1 cellular context compared by ENCODE assay signal in genomic region chr4:76605099-76605563, GRCh38.
TF ChIP-seq lines count a peak whose summit lies in the region.

No MANE protein-coding gene starts in this region.

TF ChIP-seq in H1, 55 proteins besides CTCF, POLR2A, EP300 and RAD21 (continued from another document):
- TF ChIP-seq, protein P1, sequence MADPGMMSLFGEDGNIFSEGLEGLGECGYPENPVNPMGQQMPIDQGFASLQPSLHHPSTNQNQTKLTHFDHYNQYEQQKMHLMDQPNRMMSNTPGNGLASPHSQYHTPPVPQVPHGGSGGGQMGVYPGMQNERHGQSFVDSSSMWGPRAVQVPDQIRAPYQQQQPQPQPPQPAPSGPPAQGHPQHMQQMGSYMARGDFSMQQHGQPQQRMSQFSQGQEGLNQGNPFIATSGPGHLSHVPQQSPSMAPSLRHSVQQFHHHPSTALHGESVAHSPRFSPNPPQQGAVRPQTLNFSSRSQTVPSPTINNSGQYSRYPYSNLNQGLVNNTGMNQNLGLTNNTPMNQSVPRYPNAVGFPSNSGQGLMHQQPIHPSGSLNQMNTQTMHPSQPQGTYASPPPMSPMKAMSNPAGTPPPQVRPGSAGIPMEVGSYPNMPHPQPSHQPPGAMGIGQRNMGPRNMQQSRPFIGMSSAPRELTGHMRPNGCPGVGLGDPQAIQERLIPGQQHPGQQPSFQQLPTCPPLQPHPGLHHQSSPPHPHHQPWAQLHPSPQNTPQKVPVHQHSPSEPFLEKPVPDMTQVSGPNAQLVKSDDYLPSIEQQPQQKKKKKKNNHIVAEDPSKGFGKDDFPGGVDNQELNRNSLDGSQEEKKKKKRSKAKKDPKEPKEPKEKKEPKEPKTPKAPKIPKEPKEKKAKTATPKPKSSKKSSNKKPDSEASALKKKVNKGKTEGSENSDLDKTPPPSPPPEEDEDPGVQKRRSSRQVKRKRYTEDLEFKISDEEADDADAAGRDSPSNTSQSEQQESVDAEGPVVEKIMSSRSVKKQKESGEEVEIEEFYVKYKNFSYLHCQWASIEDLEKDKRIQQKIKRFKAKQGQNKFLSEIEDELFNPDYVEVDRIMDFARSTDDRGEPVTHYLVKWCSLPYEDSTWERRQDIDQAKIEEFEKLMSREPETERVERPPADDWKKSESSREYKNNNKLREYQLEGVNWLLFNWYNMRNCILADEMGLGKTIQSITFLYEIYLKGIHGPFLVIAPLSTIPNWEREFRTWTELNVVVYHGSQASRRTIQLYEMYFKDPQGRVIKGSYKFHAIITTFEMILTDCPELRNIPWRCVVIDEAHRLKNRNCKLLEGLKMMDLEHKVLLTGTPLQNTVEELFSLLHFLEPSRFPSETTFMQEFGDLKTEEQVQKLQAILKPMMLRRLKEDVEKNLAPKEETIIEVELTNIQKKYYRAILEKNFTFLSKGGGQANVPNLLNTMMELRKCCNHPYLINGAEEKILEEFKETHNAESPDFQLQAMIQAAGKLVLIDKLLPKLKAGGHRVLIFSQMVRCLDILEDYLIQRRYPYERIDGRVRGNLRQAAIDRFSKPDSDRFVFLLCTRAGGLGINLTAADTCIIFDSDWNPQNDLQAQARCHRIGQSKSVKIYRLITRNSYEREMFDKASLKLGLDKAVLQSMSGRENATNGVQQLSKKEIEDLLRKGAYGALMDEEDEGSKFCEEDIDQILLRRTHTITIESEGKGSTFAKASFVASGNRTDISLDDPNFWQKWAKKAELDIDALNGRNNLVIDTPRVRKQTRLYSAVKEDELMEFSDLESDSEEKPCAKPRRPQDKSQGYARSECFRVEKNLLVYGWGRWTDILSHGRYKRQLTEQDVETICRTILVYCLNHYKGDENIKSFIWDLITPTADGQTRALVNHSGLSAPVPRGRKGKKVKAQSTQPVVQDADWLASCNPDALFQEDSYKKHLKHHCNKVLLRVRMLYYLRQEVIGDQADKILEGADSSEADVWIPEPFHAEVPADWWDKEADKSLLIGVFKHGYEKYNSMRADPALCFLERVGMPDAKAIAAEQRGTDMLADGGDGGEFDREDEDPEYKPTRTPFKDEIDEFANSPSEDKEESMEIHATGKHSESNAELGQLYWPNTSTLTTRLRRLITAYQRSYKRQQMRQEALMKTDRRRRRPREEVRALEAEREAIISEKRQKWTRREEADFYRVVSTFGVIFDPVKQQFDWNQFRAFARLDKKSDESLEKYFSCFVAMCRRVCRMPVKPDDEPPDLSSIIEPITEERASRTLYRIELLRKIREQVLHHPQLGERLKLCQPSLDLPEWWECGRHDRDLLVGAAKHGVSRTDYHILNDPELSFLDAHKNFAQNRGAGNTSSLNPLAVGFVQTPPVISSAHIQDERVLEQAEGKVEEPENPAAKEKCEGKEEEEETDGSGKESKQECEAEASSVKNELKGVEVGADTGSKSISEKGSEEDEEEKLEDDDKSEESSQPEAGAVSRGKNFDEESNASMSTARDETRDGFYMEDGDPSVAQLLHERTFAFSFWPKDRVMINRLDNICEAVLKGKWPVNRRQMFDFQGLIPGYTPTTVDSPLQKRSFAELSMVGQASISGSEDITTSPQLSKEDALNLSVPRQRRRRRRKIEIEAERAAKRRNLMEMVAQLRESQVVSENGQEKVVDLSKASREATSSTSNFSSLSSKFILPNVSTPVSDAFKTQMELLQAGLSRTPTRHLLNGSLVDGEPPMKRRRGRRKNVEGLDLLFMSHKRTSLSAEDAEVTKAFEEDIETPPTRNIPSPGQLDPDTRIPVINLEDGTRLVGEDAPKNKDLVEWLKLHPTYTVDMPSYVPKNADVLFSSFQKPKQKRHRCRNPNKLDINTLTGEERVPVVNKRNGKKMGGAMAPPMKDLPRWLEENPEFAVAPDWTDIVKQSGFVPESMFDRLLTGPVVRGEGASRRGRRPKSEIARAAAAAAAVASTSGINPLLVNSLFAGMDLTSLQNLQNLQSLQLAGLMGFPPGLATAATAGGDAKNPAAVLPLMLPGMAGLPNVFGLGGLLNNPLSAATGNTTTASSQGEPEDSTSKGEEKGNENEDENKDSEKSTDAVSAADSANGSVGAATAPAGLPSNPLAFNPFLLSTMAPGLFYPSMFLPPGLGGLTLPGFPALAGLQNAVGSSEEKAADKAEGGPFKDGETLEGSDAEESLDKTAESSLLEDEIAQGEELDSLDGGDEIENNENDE (IDR thresholded peaks at IDR 0.05; ENCODE audit: insufficient replicate concordance, low read length), result no peak
- TF ChIP-seq CBX8 (IDR thresholded peaks at IDR 0.05; ENCODE audit: borderline replicate concordance, low read depth, low read length), result no peak
